Comparison of ENCODE assay signal across 8 cellular contexts in genomic region chr4:68720723-68721122, GRCh38. TPM values are rescaled to one million over a fixed set of nuclear protein-coding genes. Genes with fewer than 3 reads are reported as not detected.
"Had no signal": no experiment of that assay in that cellular context is flagged by ENCODE, and none has a peak within 500 bp of the region (broad histone marks: within the 10 kb centered on the region; RNA-seq: fewer than 3 reads in every experiment).

No MANE protein-coding gene starts in this region.

RNA-seq across cellular contexts. Expression of gene UGT2B15, which starts 50.3 kb away (rescaled TPM):
- total RNA-seq: subcutaneous adipose tissue, temporal lobe, thoracic aorta, thyroid gland, tibial nerve, upper lobe of right lung, uterus, vagina had no signal
